Comparison of ENCODE assay signal across 1 cellular context in genomic region chr15:99454941-99455795, GRCh38.
TF ChIP-seq lines count a peak whose summit lies in the region.

No MANE protein-coding gene starts in this region.

TF ChIP-seq in SK-N-SH, 30 proteins besides CTCF, POLR2A, EP300 and RAD21 (continued from another document):
- peak; percentile 67; the same call in 1 of the 2 replicates for TF ChIP-seq REST (IDR thresholded peaks at IDR 0.05; ENCODE audit: low read depth, low read length)
